In genomic region chr17:4998027-4998665, GRCh38 we compare ENCODE assay signal across 8 cellular contexts. TPM values are rescaled to one million over a fixed set of nuclear protein-coding genes. Genes with fewer than 3 reads are reported as not detected.
A peak's percentile ranks its signal among the peaks of the same experiment; 100 is the strongest.
DNase-seq lines count a peak whose midpoint lies in the region; FAIRE-seq and TF ChIP-seq lines count a peak whose summit lies in the region.

No MANE protein-coding gene starts in this region.

- peak; percentile 13 for DNase-seq in stimulated activated CD4-positive, alpha-beta T cell treated with anti-CD3 and anti-CD28 coated beads, Interleukin-1b, Interleukin-23, amount 100 ng/mL, for 48 hours
- no peak for DNase-seq in stimulated activated CD4-positive, alpha-beta T cell treated with anti-CD3 and anti-CD28 coated beads, Interleukin-12 subunit alpha, Interleukin-12 subunit beta, amount 100 ng/mL, for 4 hours
- DNase-seq in HTR-8/SVneo (ENCODE audit: insufficient read length, low spot score) (no peak), astrocyte (ENCODE audit: low read depth) (peak; percentile 13), NCI-H1436 treated with DMSO at 0.1 percent for 48 hours (lab: John Stamatoyannopoulos, UW) (no peak)
- DNase-seq in effector CD8-positive, alpha-beta T cell (lab: John Stamatoyannopoulos, UW) = no peak

- peaks cover 13% of the 10 kb centered on the region for H3K36me3 Mint-ChIP-seq in astrocyte (ENCODE audit: low read depth, unreplicated experiment)

- H3K9me3 Mint-ChIP-seq in astrocyte (ENCODE audit: unreplicated experiment) = peaks cover 2% of the 10 kb centered on the region

- H3K4me3 ChIP-seq in astrocyte (ENCODE audit: insufficient read depth, low read depth, low read length) (peak overlapping the region; percentile 69), iPS-18c (ENCODE audit: insufficient read depth, low read depth, low read length) (peak overlapping the region; percentile 77), skin epidermis (peak overlapping the region; percentile 71 to 95 (median 89))

- peaks cover 6% of the 10 kb centered on the region for H3K4me1 Mint-ChIP-seq in astrocyte (ENCODE audit: low read depth, unreplicated experiment)

- H3K27me3 Mint-ChIP-seq in astrocyte (ENCODE audit: low read depth, unreplicated experiment) = peaks cover 2% of the 10 kb centered on the region

- peak overlapping the region; percentile 91 for H3K4me3 Mint-ChIP-seq in astrocyte (ENCODE audit: unreplicated experiment)

- TF ChIP-seq CTCF in astrocyte (IDR thresholded peaks at IDR 0.05; ENCODE audit: insufficient read depth, low read depth, low read length) = no peak

- no peaks in the 10 kb centered on the region for H3K27me3 ChIP-seq in astrocyte (ENCODE audit: insufficient read depth, low read length)

- H3K27ac Mint-ChIP-seq in astrocyte (ENCODE audit: unreplicated experiment) = no peak overlapping the region

- H3K27ac ChIP-seq in astrocyte (ENCODE audit: low read depth, low read length) (peak overlapping the region; percentile 77), skin epidermis (peak overlapping the region; percentile 52 to 97 (median 90))

- H4K20me1 ChIP-seq in astrocyte (ENCODE audit: insufficient read depth, low read length) = peaks cover 43% of the 10 kb centered on the region

- FAIRE-seq in HTR-8/SVneo (lab: Jason Lieb, UNC) (peak; percentile 65), astrocyte (lab: Jason Lieb, UNC) (no peak)

- H3K36me3 ChIP-seq in astrocyte (ENCODE audit: insufficient read depth, low read length) = peaks cover 12% of the 10 kb centered on the region

- peaks cover 35% of the 10 kb centered on the region for H3K79me2 ChIP-seq in astrocyte (ENCODE audit: insufficient read depth, low read length)

- H3K4me1 ChIP-seq in astrocyte (ENCODE audit: insufficient read depth, low read length) = peaks cover 24% of the 10 kb centered on the region

- H3K4me2 ChIP-seq in astrocyte (ENCODE audit: low read length) = peak overlapping the region; percentile 99

- peak overlapping the region; percentile 47 for H2AFZ ChIP-seq in astrocyte (ENCODE audit: low read depth, low read length)

- H3K9me3 ChIP-seq in astrocyte (ENCODE audit: insufficient read depth, low read depth, low read length) = no peaks in the 10 kb centered on the region
- H3K9me3 ChIP-seq in iPS-18c (ENCODE audit: control insufficient read depth, insufficient read depth, low read length) = no peaks in the 10 kb centered on the region

- H3K9ac ChIP-seq in astrocyte (ENCODE audit: low read length) = peak overlapping the region; percentile 85

RNA-seq across cellular contexts. Expression of gene KIF1C, which starts 0.4 kb away (rescaled TPM):
- 94.8 and 109 TPM in 2 replicates for total RNA-seq in astrocyte

RNA-seq across cellular contexts. Expression of gene INCA1, which starts 0.8 kb away (rescaled TPM):
- total RNA-seq in astrocyte = 0.82 and 1.7 TPM in 2 replicates

RNA-seq across cellular contexts. Expression of gene CAMTA2, which starts 10.7 kb away (rescaled TPM):
- 43.1 and 44.3 TPM in 2 replicates for total RNA-seq in astrocyte

RNA-seq across cellular contexts. Expression of gene SPAG7, which starts 30.5 kb away (rescaled TPM):
- 57.2 and 60.9 TPM in 2 replicates for total RNA-seq in astrocyte

RNA-seq across cellular contexts. Expression of gene SLC52A1, which starts 37.1 kb away (rescaled TPM):
- total RNA-seq in astrocyte = not detected in 2 replicates

Comparison
In these comparisons a context has a peak if more than half of its experiments do, and no peak if none do; other contexts are left out.
1. DNase-seq: peak in stimulated activated CD4-positive, alpha-beta T cell treated with anti-CD3 and anti-CD28 coated beads, Interleukin-1b, Interleukin-23, amount 100 ng/mL, for 48 hours (single experiment) and astrocyte (single experiment); none in stimulated activated CD4-positive, alpha-beta T cell treated with anti-CD3 and anti-CD28 coated beads, Interleukin-12 subunit alpha, Interleukin-12 subunit beta, amount 100 ng/mL, for 4 hours (single experiment), HTR-8/SVneo (single experiment), effector CD8-positive, alpha-beta T cell (single experiment) and NCI-H1436 treated with DMSO at 0.1 percent for 48 hours (single experiment).
2. Peak in every context shown above with its lines, with median percentiles within 50 percentile points of each other: H3K4me3 ChIP-seq.